In the genomic region with DNA sequence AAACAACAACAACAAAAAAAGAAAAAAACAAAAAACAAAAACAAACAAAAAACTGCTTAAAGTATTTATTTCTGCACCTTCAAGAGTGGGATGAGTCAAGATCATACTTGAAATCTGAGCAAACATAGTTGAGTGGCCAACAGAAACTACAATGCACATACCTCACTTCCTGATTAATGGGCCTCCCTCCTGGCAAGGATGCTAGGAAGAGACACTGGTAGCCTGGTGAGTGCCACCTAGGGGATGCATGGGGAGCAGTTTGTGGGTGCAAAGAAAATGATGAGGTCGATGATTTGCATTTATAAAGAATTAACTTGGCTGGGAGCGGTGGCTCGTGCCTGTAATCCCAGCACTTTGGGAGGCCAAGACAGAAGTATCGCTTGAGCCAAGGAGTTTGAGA, we compare ENCODE assay signal across 11 cellular contexts.
DNase-seq lines count a peak whose midpoint lies in the region; ATAC-seq, FAIRE-seq and TF ChIP-seq lines count a peak whose summit lies in the region.
"Had no signal": no experiment of that assay in that cellular context is flagged by ENCODE, and none has a peak within 500 bp of the region (broad histone marks: within the 10 kb centered on the region; RNA-seq: fewer than 3 reads in every experiment).

No MANE protein-coding gene starts in this region.

- FAIRE-seq in islet of Langerhans (lab: Jason Lieb, UNC) = peak; percentile 45
- FAIRE-seq: pancreas had no signal

- no peak overlapping the region for H3K27ac ChIP-seq in RWPE1
- H3K27ac ChIP-seq: pancreas, vagina had no signal

- POLR2A ChIA-PET in RWPE1 (lab: Yijun Ruan, JAX; ENCODE audit: low non-redundant PET) = no interaction called here

- TF ChIP-seq CTCF in RWPE1 (conservative IDR thresholded peaks at IDR 0.05; ENCODE audit: low read depth) = no peak

- ATAC-seq in HG02759 (IDR thresholded peaks at IDR 0.05; ENCODE audit: unreplicated experiment) (peak; percentile 53), HG03469 (IDR thresholded peaks at IDR 0.05; ENCODE audit: unreplicated experiment) (no peak)

- DNase-seq in EH (ENCODE audit: low read depth) = peak; percentile 53
- peak; percentile 54 for DNase-seq in RWPE1 (ENCODE audit: low spot score)
- no peak for DNase-seq in NCI-H1105 treated with DMSO at 0.1 percent for 48 hours (lab: John Stamatoyannopoulos, UW)
- DNase-seq in NCI-H774 (lab: John Stamatoyannopoulos, UW) = no peak
- DNase-seq in GDM1 (lab: John Stamatoyannopoulos, UW) = no peak
- DNase-seq: pancreas, SHP77 treated with DMSO at 0.1 percent for 48 hours had no signal

- CTCF ChIA-PET in RWPE1 (lab: Yijun Ruan, JAX) = interaction anchor here (0.7 kb wide), 2 partner anchors 185 to 435 kb away, joined by 3 to 4 read pairs; no protein-coding TSS in a partner anchor

Comparison
In these comparisons a context has a peak if more than half of its experiments do, and no peak if none do; other contexts are left out.
1. DNase-seq: peak in EH (single experiment) and RWPE1 (single experiment); none in NCI-H1105 treated with DMSO at 0.1 percent for 48 hours (single experiment), NCI-H774 (single experiment) and GDM1 (single experiment).